ENCODE assay signal across 1 cellular context in the genomic region with DNA sequence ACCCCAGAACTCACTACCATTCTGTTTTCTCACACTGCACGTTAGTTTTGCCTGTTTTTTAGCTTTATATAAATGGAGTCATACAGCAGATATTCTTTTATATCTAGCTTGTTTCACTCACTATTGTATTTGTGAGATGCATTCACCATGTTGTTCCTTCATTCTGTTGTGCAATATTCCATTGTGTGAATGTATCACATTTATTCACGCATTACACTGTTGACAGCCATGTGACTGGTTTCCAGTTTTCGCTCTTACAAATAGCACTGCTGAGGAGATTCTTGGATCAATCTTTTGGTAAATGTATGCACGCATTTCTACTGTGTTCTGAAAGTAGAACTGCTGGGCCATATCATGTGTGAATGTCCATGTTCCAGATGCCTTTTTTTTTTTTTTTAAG.
A peak's percentile ranks its signal among the peaks of the same experiment; 100 is the strongest.
TF ChIP-seq lines count a peak whose summit lies in the region.

No MANE protein-coding gene starts in this region.

TF ChIP-seq in K562, 482 proteins besides CTCF, POLR2A, EP300 and RAD21:
- TF ChIP-seq CEBPB (tag; IDR thresholded peaks at IDR 0.05) (peak; percentile 58), RB1 (IDR thresholded peaks at IDR 0.05; ENCODE audit: low read depth) (no peak)
- TF ChIP-seq, protein P1, sequence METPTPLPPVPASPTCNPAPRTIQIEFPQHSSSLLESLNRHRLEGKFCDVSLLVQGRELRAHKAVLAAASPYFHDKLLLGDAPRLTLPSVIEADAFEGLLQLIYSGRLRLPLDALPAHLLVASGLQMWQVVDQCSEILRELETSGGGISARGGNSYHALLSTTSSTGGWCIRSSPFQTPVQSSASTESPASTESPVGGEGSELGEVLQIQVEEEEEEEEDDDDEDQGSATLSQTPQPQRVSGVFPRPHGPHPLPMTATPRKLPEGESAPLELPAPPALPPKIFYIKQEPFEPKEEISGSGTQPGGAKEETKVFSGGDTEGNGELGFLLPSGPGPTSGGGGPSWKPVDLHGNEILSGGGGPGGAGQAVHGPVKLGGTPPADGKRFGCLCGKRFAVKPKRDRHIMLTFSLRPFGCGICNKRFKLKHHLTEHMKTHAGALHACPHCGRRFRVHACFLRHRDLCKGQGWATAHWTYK (CRISPR knock-in tag; IDR thresholded peaks at IDR 0.05): no peak
TF ChIP-seq in K562: peak in this region for 1.
